11 cellular contexts compared by ENCODE assay signal in genomic region chr10:28530751-28531150, GRCh38. TPM values are rescaled to one million over a fixed set of nuclear protein-coding genes. Genes with fewer than 3 reads are reported as not detected.
DNase-seq lines count a peak whose midpoint lies in the region; ATAC-seq and TF ChIP-seq lines count a peak whose summit lies in the region.
"Had no signal": no experiment of that assay in that cellular context is flagged by ENCODE, and none has a peak within 500 bp of the region (broad histone marks: within the 10 kb centered on the region; RNA-seq: fewer than 3 reads in every experiment).

No MANE protein-coding gene starts in this region.

- DNase-seq in AG04450 (ENCODE audit: low read depth, low spot score) (no peak), EL (peak; percentile 30), activated B cell treated with CpG ODN at 0.5 μM for 24 hours (no peak), immature natural killer cell (no peak), NCI-H2107 (lab: John Stamatoyannopoulos, UW) (no peak), KG1 (lab: John Stamatoyannopoulos, UW) (no peak)
- DNase-seq in stimulated activated CD4-positive, alpha-beta T cell treated with anti-CD3 and anti-CD28 coated beads, Interleukin-2, amount 100 ng/mL, for 48 hours: no peak
- DNase-seq: DMS 273 treated with DMSO at 0.1 percent for 48 hours; NCI-H526; stimulated activated CD4-positive, alpha-beta T cell treated with anti-CD3 and anti-CD28 coated beads, Interleukin-4, amount 100 ng/mL, for 4 hours had no signal

- H3K4me3 ChIP-seq in AG04450 (ENCODE audit: low read depth, low read length): no peak overlapping the region

- H3K27ac Mint-ChIP-seq in activated B cell treated with CpG ODN at 0.5 μM for 24 hours (no peak overlapping the region), immature natural killer cell (peak overlapping the region; percentile 96 to 100 (median 99))

- TF ChIP-seq CTCF in AG04450 (IDR thresholded peaks at IDR 0.05; ENCODE audit: low read depth, low read length): no peak
- TF ChIP-seq CTCF in activated B cell treated with CpG ODN at 0.5 μM for 24 hours (IDR thresholded peaks at IDR 0.05): no peak

- H3K27ac ChIP-seq in AG04450 (ENCODE audit: low read depth, low read length): peak overlapping the region; percentile 11

- H3K9me3 Mint-ChIP-seq in activated B cell treated with CpG ODN at 0.5 μM for 24 hours (peaks cover 3% of the 10 kb centered on the region), immature natural killer cell (peaks cover 0 to 2% (median 0%) of the 10 kb centered on the region in 6 donors)

- H3K9me3 ChIP-seq in AG04450 (ENCODE audit: control insufficient read depth, insufficient read depth, low read length): no peaks in the 10 kb centered on the region; the same call in 1 of the 2 replicates

- H3K27me3 Mint-ChIP-seq in activated B cell treated with CpG ODN at 0.5 μM for 24 hours: no peaks in the 10 kb centered on the region
- peaks cover 16 to 25% (median 24%) of the 10 kb centered on the region in 3 donors for H3K27me3 Mint-ChIP-seq in immature natural killer cell (ENCODE audit: low read depth in 3 of 3)

- ATAC-seq in activated B cell treated with CpG ODN at 0.5 μM for 24 hours (ENCODE audit: low read depth): no peak
- ATAC-seq in HG03354 (IDR thresholded peaks at IDR 0.05; ENCODE audit: poor library complexity, severe bottlenecking, unreplicated experiment): no peak

- H3K27me3 ChIP-seq in AG04450 (ENCODE audit: control insufficient read depth, insufficient read depth, low read length): no peaks in the 10 kb centered on the region

- peak overlapping the region; percentile 99 for H3K4me3 Mint-ChIP-seq in activated B cell treated with CpG ODN at 0.5 μM for 24 hours
- H3K4me3 Mint-ChIP-seq in immature natural killer cell: peak overlapping the region; percentile 94 to 99 (median 98)

- CTCF ChIA-PET in AG04450 (lab: Charles Lee) (interaction anchor here (0.7 kb wide), 1 partner anchor 25 kb away, joined by 4 read pairs; no protein-coding TSS in a partner anchor), activated B cell treated with CpG ODN at 0.5 μM for 24 hours (lab: Charles Lee) (no interaction called here)

- POLR2A ChIA-PET in AG04450 (lab: Yijun Ruan, JAX) (interaction anchor here (0.7 kb wide), 1 partner anchor 794 kb away, joined by 3 read pairs; no protein-coding TSS in a partner anchor), activated B cell treated with CpG ODN at 0.5 μM for 24 hours (lab: Charles Lee) (interaction anchor here (1.0 kb wide), 1 partner anchor 121 kb away, joined by 4 read pairs; no protein-coding TSS in a partner anchor)

- intact Hi-C loops in activated B cell treated with CpG ODN at 0.5 μM for 24 hours (cut with micrococcal nuclease): loop anchor here (5.0 kb wide), 1 partner anchor 1668 kb away; the partner anchor contains the start of gene ABI1

- H3K4me1 Mint-ChIP-seq in activated B cell treated with CpG ODN at 0.5 μM for 24 hours: peaks cover 49% of the 10 kb centered on the region
- peaks cover 53 to 83% of the 10 kb centered on the region in 2 donors for H3K4me1 Mint-ChIP-seq in immature natural killer cell

- H3K36me3 Mint-ChIP-seq in activated B cell treated with CpG ODN at 0.5 μM for 24 hours (ENCODE audit: low read depth) (peaks cover 51% of the 10 kb centered on the region), immature natural killer cell (peaks cover 18 to 28% (median 22%) of the 10 kb centered on the region in 3 donors)

RNA-seq across cellular contexts. Expression of gene WAC, which starts 2.2 kb away (rescaled TPM):
- polyA plus RNA-seq in AG04450 (2011; rRNA removed): 76.7 and 90.5 TPM in 2 replicates
- polyA minus RNA-seq in AG04450 (2011; rRNA and poly(A)+ RNA removed): 61.7 and 77.5 TPM in 2 replicates
- 145 and 159 TPM in 2 replicates for total RNA-seq in activated B cell treated with CpG ODN at 0.5 μM for 24 hours
- polyA plus RNA-seq in immature natural killer cell: 100 to 1,000 TPM in 1 of 3 donors, 10 to 100 TPM in 2; 55.8 to 105 (median 62.7) TPM
